In genomic region chr7:78787854-78788253, GRCh38 we compare ENCODE assay signal across 27 cellular contexts.
DNase-seq lines count a peak whose midpoint lies in the region; ATAC-seq and TF ChIP-seq lines count a peak whose summit lies in the region.
"Had no signal": no experiment of that assay in that cellular context is flagged by ENCODE, and none has a peak within 500 bp of the region (broad histone marks: within the 10 kb centered on the region; RNA-seq: fewer than 3 reads in every experiment).

No MANE protein-coding gene starts in this region.

- no peak for TF ChIP-seq RAD21 in SK-N-SH (IDR thresholded peaks at IDR 0.05; ENCODE audit: low read length)

- H3K4me1 ChIP-seq in SK-N-SH (ENCODE audit: control insufficient read depth in 1 of 2, insufficient read depth in 2 of 2, low read depth in 1 of 2, low read length in 1 of 2) (no peaks in the 10 kb centered on the region; a peak in 2 of 4 replicates), osteoblast (ENCODE audit: insufficient read depth, low read length) (no peaks in the 10 kb centered on the region)
- H3K4me1 ChIP-seq: BE2C, HAP-1, SJSA1 had no signal

- H2AFZ ChIP-seq in SK-N-SH (ENCODE audit: low read depth) = 0 out of 2 replicates have a peak overlapping the region, but pooled peaks have one; percentile 27
- H2AFZ ChIP-seq in osteoblast (ENCODE audit: low read length) = peak overlapping the region; percentile 40

- peaks cover 24% of the 10 kb centered on the region for H3K4me1 Mint-ChIP-seq in WTC11
- H3K4me1 Mint-ChIP-seq in activated CD4-positive, alpha-beta T cell treated with anti-CD3 and anti-CD28 coated beads, Interleukin-2, amount 10 ng/mL, durations not matched to agents 7 days and 5 days = no peaks in the 10 kb centered on the region
- H3K4me1 Mint-ChIP-seq: CD14-positive monocyte; CD8-positive, alpha-beta memory T cell had no signal

- no peak for DNase-seq in SK-N-SH
- DNase-seq in WTC11 (ENCODE audit: low spot score) = no peak
- no peak for DNase-seq in osteoblast (ENCODE audit: insufficient read length, low spot score, missing footprints)
- DNase-seq in activated CD4-positive, alpha-beta T cell treated with anti-CD3 and anti-CD28 coated beads, Interleukin-2, amount 10 ng/mL, durations not matched to agents 7 days and 5 days = no peak
- DNase-seq: 8988T; ACHN; BE2C; CD8-positive, alpha-beta memory T cell; DMS 273 treated with DMSO at 0.1 percent for 48 hours; DMS79 treated with DMSO at 0.1 percent for 48 hours; HFFc6; NCI-H1092 treated with DMSO at 0.1 percent for 48 hours; NCI-H1436; NCI-H187; NCI-H2081 treated with DMSO at 0.1 percent for 48 hours; NCI-H446; NCI-H524 treated with DMSO at 0.1 percent for 48 hours; NCI-H774; PC-3; Right ventricle myocardium superior had no signal

- no peaks in the 10 kb centered on the region for H3F3A ChIP-seq in SK-N-SH (replicated peaks; ENCODE audit: insufficient read depth)

- H3K36me3 Mint-ChIP-seq in WTC11 = no peaks in the 10 kb centered on the region
- H3K36me3 Mint-ChIP-seq in activated CD4-positive, alpha-beta T cell treated with anti-CD3 and anti-CD28 coated beads, Interleukin-2, amount 10 ng/mL, durations not matched to agents 7 days and 5 days (ENCODE audit: low read depth) = no peaks in the 10 kb centered on the region
- H3K36me3 Mint-ChIP-seq: CD14-positive monocyte; CD8-positive, alpha-beta memory T cell had no signal

- TF ChIP-seq EP300 in SK-N-SH (IDR thresholded peaks at IDR 0.05; ENCODE audit: borderline replicate concordance in 1 of 2, low read depth in 1 of 2, low read length in 1 of 2) = no peak

- no peaks in the 10 kb centered on the region for H3K9me3 Mint-ChIP-seq in WTC11
- H3K9me3 Mint-ChIP-seq in activated CD4-positive, alpha-beta T cell treated with anti-CD3 and anti-CD28 coated beads, Interleukin-2, amount 10 ng/mL, durations not matched to agents 7 days and 5 days = no peaks in the 10 kb centered on the region
- H3K9me3 Mint-ChIP-seq: HFFc6 had no signal

- POLR2A ChIA-PET in SK-N-SH (lab: Yijun Ruan, JAX) = no interaction called here
- POLR2A ChIA-PET in WTC11 (lab: Charles Lee) = no interaction called here
- POLR2A ChIA-PET in activated CD4-positive, alpha-beta T cell treated with anti-CD3 and anti-CD28 coated beads, Interleukin-2, amount 10 ng/mL, durations not matched to agents 7 days and 5 days (lab: Charles Lee) = no interaction called here

- no peak for TF ChIP-seq CTCF in SK-N-SH (IDR thresholded peaks at IDR 0.05)
- no peak for TF ChIP-seq CTCF in WTC11 (IDR thresholded peaks at IDR 0.05)
- TF ChIP-seq CTCF in osteoblast (IDR thresholded peaks at IDR 0.05; ENCODE audit: extremely low read depth, low read depth, low read length) = no peak

- no peak overlapping the region for H3K4me3 Mint-ChIP-seq in WTC11
- no peak overlapping the region for H3K4me3 Mint-ChIP-seq in activated CD4-positive, alpha-beta T cell treated with anti-CD3 and anti-CD28 coated beads, Interleukin-2, amount 10 ng/mL, durations not matched to agents 7 days and 5 days
- H3K4me3 Mint-ChIP-seq: CD14-positive monocyte; CD8-positive, alpha-beta memory T cell; HFFc6 had no signal

- H3K4me2 ChIP-seq in SK-N-SH (no peak overlapping the region), osteoblast (ENCODE audit: insufficient read depth, low read length) (no peak overlapping the region)

- H3K9me3 ChIP-seq in SK-N-SH = no peaks in the 10 kb centered on the region
- no peaks in the 10 kb centered on the region for H3K9me3 ChIP-seq in osteoblast (ENCODE audit: low read depth, low read length)
- H3K9me3 ChIP-seq: BE2C, HAP-1, SJSA1 had no signal

- 0 out of 2 replicates have a peak overlapping the region, but pooled peaks have one; percentile 15 for H3K27ac Mint-ChIP-seq in WTC11
- H3K27ac Mint-ChIP-seq in activated CD4-positive, alpha-beta T cell treated with anti-CD3 and anti-CD28 coated beads, Interleukin-2, amount 10 ng/mL, durations not matched to agents 7 days and 5 days = no peak overlapping the region
- H3K27ac Mint-ChIP-seq: CD14-positive monocyte; CD8-positive, alpha-beta memory T cell; HFFc6 had no signal

- H3K27me3 ChIP-seq in SK-N-SH (ENCODE audit: insufficient read depth) (no peaks in the 10 kb centered on the region), osteoblast (ENCODE audit: insufficient read depth, low read length) (no peaks in the 10 kb centered on the region)
- H3K27me3 ChIP-seq: BE2C, SJSA1 had no signal

- H3K27ac ChIP-seq in SK-N-SH (ENCODE audit: low read depth in 2 of 2, low read length in 1 of 2) (no peak overlapping the region), osteoblast (ENCODE audit: low read depth, low read length) (no peak overlapping the region)
- H3K27ac ChIP-seq: SJSA1 had no signal

- H3K4me3 ChIP-seq in SK-N-SH (ENCODE audit: low read depth in 2 of 2, low read length in 1 of 2) (no peak overlapping the region), osteoblast (ENCODE audit: insufficient read depth, low read length) (no peak overlapping the region)
- H3K4me3 ChIP-seq: HAP-1, SJSA1 had no signal

- H3K27me3 Mint-ChIP-seq in WTC11 (ENCODE audit: low read depth) = no peaks in the 10 kb centered on the region; the same call in 1 of the 2 replicates
- H3K27me3 Mint-ChIP-seq in activated CD4-positive, alpha-beta T cell treated with anti-CD3 and anti-CD28 coated beads, Interleukin-2, amount 10 ng/mL, durations not matched to agents 7 days and 5 days = no peaks in the 10 kb centered on the region
- H3K27me3 Mint-ChIP-seq: CD8-positive, alpha-beta memory T cell had no signal

- H3K9me2 ChIP-seq in SK-N-SH = no peaks in the 10 kb centered on the region

- H3K36me3 ChIP-seq in SK-N-SH (replicated peaks in 1 of 2; ENCODE audit: control insufficient read depth in 1 of 2, insufficient read depth in 2 of 2, low read length in 1 of 2) (no peaks in the 10 kb centered on the region), osteoblast (ENCODE audit: insufficient read depth, low read length) (no peaks in the 10 kb centered on the region)
- H3K36me3 ChIP-seq: BE2C, HAP-1, SJSA1 had no signal

- no peaks in the 10 kb centered on the region for H4K20me1 ChIP-seq in SK-N-SH (ENCODE audit: insufficient read depth)
- no peaks in the 10 kb centered on the region for H4K20me1 ChIP-seq in osteoblast (ENCODE audit: insufficient read depth, low read length)

- CTCF ChIA-PET in SK-N-SH (lab: Yijun Ruan, JAX) (no interaction called here), WTC11 (lab: Charles Lee) (no interaction called here)
- CTCF ChIA-PET in activated CD4-positive, alpha-beta T cell treated with anti-CD3 and anti-CD28 coated beads, Interleukin-2, amount 10 ng/mL, durations not matched to agents 7 days and 5 days (lab: Charles Lee) = no interaction called here

- H3K79me2 ChIP-seq in SK-N-SH (ENCODE audit: insufficient read depth) (no peaks in the 10 kb centered on the region), osteoblast (ENCODE audit: insufficient read depth, low read length) (no peaks in the 10 kb centered on the region)

- WGBS in SK-N-SH (ENCODE audit: low lambda C conversion rate) = 77% methylated on average over 1 of the region's 1 CpG

- no peak for ATAC-seq in SK-N-SH treated with all-trans-retinoic acid at 6 μM for 48 hours
- ATAC-seq in WTC11 = no peak
- peak; percentile 50 for ATAC-seq in esophagus mucosa
- no peak for ATAC-seq in HG03025 (IDR thresholded peaks at IDR 0.05; ENCODE audit: low FRiP score, unreplicated experiment)
- ATAC-seq in GM18502 (IDR thresholded peaks at IDR 0.05; ENCODE audit: poor library complexity, unreplicated experiment) = no peak
- ATAC-seq: PC-3 had no signal

- no peak overlapping the region for H3K9ac ChIP-seq in SK-N-SH

TF ChIP-seq in SK-N-SH, 30 proteins besides CTCF, POLR2A, EP300 and RAD21 (continues in another document):
- TF ChIP-seq MEF2A (IDR thresholded peaks at IDR 0.05; ENCODE audit: borderline replicate concordance, low read depth) = no peak
- no peak for TF ChIP-seq FOXJ3 (CRISPR knock-in tag; IDR thresholded peaks at IDR 0.05)
- no peak for TF ChIP-seq GATA2 (CRISPR knock-in tag; IDR thresholded peaks at IDR 0.05)
- no peak for TF ChIP-seq PBX3 (IDR thresholded peaks at IDR 0.05)

TF ChIP-seq in SK-N-SH treated with all-trans-retinoic acid at 6 μM for 48 hours, 23 proteins besides CTCF, POLR2A, EP300 and RAD21 (continues in another document):
- TF ChIP-seq ZFP30 (CRISPR knock-in tag; IDR thresholded peaks at IDR 0.05) (no peak), SNAI2 (CRISPR knock-in tag; IDR thresholded peaks at IDR 0.05) (no peak)

TF ChIP-seq in WTC11, 78 proteins besides CTCF, POLR2A, EP300 and RAD21 (continues in another document):
- no peak for TF ChIP-seq JAZF1 (CRISPR knock-in tag; IDR thresholded peaks at IDR 0.05)
- no peak for TF ChIP-seq ZNF396 (CRISPR knock-in tag; IDR thresholded peaks at IDR 0.05; ENCODE audit: borderline replicate concordance)
- no peak for TF ChIP-seq NFATC4 (CRISPR knock-in tag; IDR thresholded peaks at IDR 0.05)
- no peak for TF ChIP-seq E2F5 (CRISPR knock-in tag; IDR thresholded peaks at IDR 0.05)
- no peak for TF ChIP-seq NR3C1 (CRISPR knock-in tag; conservative IDR thresholded peaks at IDR 0.05; ENCODE audit: low read depth)
- no peak for TF ChIP-seq USF2 (CRISPR knock-in tag; IDR thresholded peaks at IDR 0.05)
- TF ChIP-seq GTF2I (CRISPR knock-in tag; conservative IDR thresholded peaks at IDR 0.05) = no peak
- no peak for TF ChIP-seq NR1H2 (CRISPR knock-in tag; IDR thresholded peaks at IDR 0.05)
